8 cellular contexts compared by ENCODE assay signal in the genomic region with DNA sequence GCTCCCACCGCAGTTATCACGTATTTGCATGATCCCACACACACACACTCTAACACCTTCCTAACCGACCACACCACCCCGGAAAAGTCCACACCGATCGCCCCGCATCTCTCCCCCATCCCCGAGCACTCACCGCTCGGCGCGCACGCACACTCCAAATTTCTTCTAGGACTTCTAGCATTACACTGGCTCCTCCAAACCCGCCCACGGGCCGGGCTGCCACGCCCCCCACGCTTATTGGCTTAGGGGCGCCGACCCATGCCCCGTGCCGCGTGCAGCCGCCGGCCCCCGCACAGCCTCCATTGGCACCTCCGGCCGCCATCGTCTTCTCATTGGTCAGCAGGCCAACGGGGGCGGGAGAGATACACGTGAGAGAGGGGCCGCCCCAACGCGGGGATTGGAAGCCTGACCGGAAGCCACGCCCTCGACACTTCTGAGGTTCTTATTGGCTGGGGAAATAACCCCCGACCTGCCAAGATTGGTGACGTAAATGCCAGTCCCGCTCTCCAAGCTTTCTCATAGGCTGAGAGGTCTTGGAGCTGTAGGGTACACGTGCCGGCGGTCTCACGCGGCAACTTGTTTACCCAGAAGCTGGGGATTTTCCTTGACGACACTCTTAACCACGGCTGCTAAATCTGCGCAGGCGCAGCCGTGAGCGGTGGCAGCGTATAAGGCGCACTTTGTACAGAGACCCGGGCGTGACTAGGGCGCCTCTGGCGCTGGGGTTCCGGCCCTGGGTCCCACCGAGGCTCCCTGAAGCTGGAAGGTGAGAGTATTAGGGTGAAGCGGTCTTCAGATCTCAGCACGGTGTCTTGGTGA.
DNase-seq lines count a peak whose midpoint lies in the region; ATAC-seq and TF ChIP-seq lines count a peak whose summit lies in the region.

No MANE protein-coding gene starts in this region.

- TF ChIP-seq CTCF in OCI-LY3 (IDR thresholded peaks at IDR 0.05; ENCODE audit: low read depth, low read length): no peak

- H3K27ac ChIP-seq in OCI-LY3 (ENCODE audit: low read length) (peak overlapping the region; percentile 78), mucosa of rectum (ENCODE audit: low read depth in 2 of 2, low read length in 2 of 2) (peak overlapping the region; percentile 98 to 100)

- peaks cover under 1% of the 10 kb centered on the region; the same call in 1 of the 2 replicates for H4K20me1 ChIP-seq in OCI-LY3 (ENCODE audit: insufficient read depth, low read length)

- peak overlapping the region; percentile 99 for H3K4me2 ChIP-seq in OCI-LY3 (ENCODE audit: low read length)

- H3K9me3 ChIP-seq in OCI-LY3 (ENCODE audit: insufficient read depth, low read length): no peaks in the 10 kb centered on the region
- H3K9me3 ChIP-seq in mucosa of rectum (ENCODE audit: control insufficient read depth in 2 of 2, low read length in 2 of 2): no peaks in the 10 kb centered on the region

- H3K79me2 ChIP-seq in OCI-LY3 (ENCODE audit: low read length): peaks cover 12% of the 10 kb centered on the region

- DNase-seq in DMS114 treated with DMSO at 0.1 percent for 48 hours (lab: John Stamatoyannopoulos, UW; ENCODE audit: unreplicated experiment) (peak; percentile 98), HuH-7 (ENCODE audit: low spot score) (peak; percentile 93), activated T-cell treated with anti-CD3 and anti-CD28 coated beads for 4 hours (peak; percentile 100), erythroblast (lab: John Stamatoyannopoulos, UW) (peak; percentile 100)
- peak; percentile 100 for DNase-seq in stimulated activated CD8-positive, alpha-beta memory T cell treated with anti-CD3 and anti-CD28 coated beads, Interleukin-4, amount 100 ng/mL, for 48 hours

- H3K36me3 ChIP-seq in OCI-LY3 (replicated peaks; ENCODE audit: low read depth, low read length) (peaks cover 7% of the 10 kb centered on the region), mucosa of rectum (ENCODE audit: control insufficient read depth in 2 of 2, insufficient read depth in 2 of 2, low read length in 2 of 2) (peaks cover 18% of the 10 kb centered on the region in 2 donors)

- peak overlapping the region; percentile 77 for H3K9ac ChIP-seq in OCI-LY3 (ENCODE audit: low read length)
- H3K9ac ChIP-seq in mucosa of rectum (ENCODE audit: low read depth in 1 of 2, low read length in 2 of 2): peak overlapping the region; percentile 97 to 100

- H3K4me1 ChIP-seq in OCI-LY3 (ENCODE audit: low read length) (peaks cover 23% of the 10 kb centered on the region), mucosa of rectum (ENCODE audit: control insufficient read depth in 2 of 2, insufficient read depth in 2 of 2, low read length in 2 of 2) (peaks cover 57 to 66% of the 10 kb centered on the region in 2 donors)

- H3K4me3 ChIP-seq in OCI-LY3 (ENCODE audit: low read length): peak overlapping the region; percentile 84
- peak overlapping the region; percentile 95 to 99 for H3K4me3 ChIP-seq in mucosa of rectum (ENCODE audit: low read length in 2 of 2)

- TF ChIP-seq POLR2A in erythroblast (IDR thresholded peaks at IDR 0.05; ENCODE audit: low read length): peak; percentile 99

- no peaks in the 10 kb centered on the region for H3K27me3 ChIP-seq in OCI-LY3 (ENCODE audit: low read depth, low read length)
- no peaks in the 10 kb centered on the region for H3K27me3 ChIP-seq in mucosa of rectum (ENCODE audit: control insufficient read depth in 2 of 2, insufficient read depth in 2 of 2, low read length in 2 of 2)

- H2AFZ ChIP-seq in OCI-LY3 (ENCODE audit: low read depth, low read length): no peak overlapping the region

- peak; percentile 62 for ATAC-seq in GM21526 (IDR thresholded peaks at IDR 0.05; ENCODE audit: low FRiP score, unreplicated experiment)

Comparison
In these comparisons a context has a peak if more than half of its experiments do, and no peak if none do; other contexts are left out.
1. Peak in every context shown above with its lines: DNase-seq, ATAC-seq, H3K4me3 ChIP-seq and H3K27ac ChIP-seq.